ENCODE assay signal across 23 cellular contexts in the genomic region with DNA sequence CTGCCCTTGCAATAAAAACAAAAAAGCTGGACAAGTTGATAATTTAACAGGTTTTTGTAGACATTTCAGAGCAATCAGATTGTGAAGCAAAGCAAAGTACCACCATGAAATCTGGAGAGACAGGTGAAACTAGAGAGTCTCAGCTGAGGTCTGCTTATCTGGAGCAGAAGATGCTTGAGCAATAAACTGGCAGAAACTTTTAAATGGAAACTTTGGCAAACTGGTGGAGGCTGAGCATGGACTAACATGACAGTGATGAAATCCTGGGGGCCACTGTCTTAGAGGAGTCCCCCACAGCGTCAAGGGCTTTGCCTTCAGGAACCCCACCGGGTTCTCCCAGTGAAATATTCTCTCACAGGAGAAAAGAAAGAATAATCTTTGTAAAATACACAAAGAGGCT.
"Had no signal": no experiment of that assay in that cellular context is flagged by ENCODE, and none has a peak within 500 bp of the region (broad histone marks: within the 10 kb centered on the region; RNA-seq: fewer than 3 reads in every experiment).

No MANE protein-coding gene starts in this region.

- H3K36me3 ChIP-seq: ascending aorta, MG63 had no signal

- H3K4me1 Mint-ChIP-seq: activated naive CD4-positive, alpha-beta T cell treated with anti-CD3 and anti-CD28 coated beads, Interleukin-2, amount 50 U/mL, for 24 hours had no signal

- H3K9me3 Mint-ChIP-seq: activated naive CD4-positive, alpha-beta T cell treated with anti-CD3 and anti-CD28 coated beads, Interleukin-2, amount 50 U/mL, for 24 hours had no signal

- H3K27me3 ChIP-seq: ascending aorta, body of pancreas, MG63 had no signal

- H3K27ac ChIP-seq: ascending aorta, body of pancreas, SK-N-MC had no signal

- H3K4me1 ChIP-seq: ascending aorta had no signal

- H3K4me3 ChIP-seq: ascending aorta, body of pancreas, MG63, SK-N-MC had no signal

- H3K9me3 ChIP-seq: ascending aorta, body of pancreas, MG63 had no signal

- ATAC-seq: activated CD8-positive, alpha-beta T cell treated with anti-CD3 and anti-CD28 coated beads, Interleukin-2, amount 10 ng/mL, durations not matched to agents 7 days and 5 days; body of pancreas had no signal

- H3K27ac Mint-ChIP-seq: activated CD8-positive, alpha-beta T cell treated with anti-CD3 and anti-CD28 coated beads, Interleukin-2, amount 10 ng/mL, durations not matched to agents 7 days and 5 days; activated naive CD4-positive, alpha-beta T cell treated with anti-CD3 and anti-CD28 coated beads, Interleukin-2, amount 50 U/mL, for 24 hours had no signal

- DNase-seq: activated CD4-positive, alpha-beta T cell treated with anti-CD3 and anti-CD28 coated beads for 48 hours; activated CD4-positive, alpha-beta T cell treated with anti-CD3 and anti-CD28 coated beads, Interleukin-2, amount 50 U/mL, for 4 hours; activated CD4-positive, CD25-positive, alpha-beta regulatory T cell treated with anti-CD3 and anti-CD28 coated beads, Interleukin-2, amount 50 U/mL, for 72 hours; activated CD8-positive, alpha-beta memory T cell treated with anti-CD3 and anti-CD28 coated beads, Interleukin-2, amount 50 U/mL, for 48 hours; activated CD8-positive, alpha-beta T cell treated with anti-CD3 and anti-CD28 coated beads, Interleukin-2, amount 10 ng/mL, durations not matched to agents 7 days and 5 days; activated gamma-delta T cell treated with Interleukin-2 at 50 U/mL for 16 hours; activated T-cell treated with anti-CD3 and anti-CD28 coated beads, Interleukin-2, amount 50 U/mL, for 1 hour; body of pancreas; central memory CD4-positive, alpha-beta T cell; MG63; MV-4-11; NCI-H1092 treated with DMSO at 0.1 percent for 48 hours; NCI-H1417 treated with DMSO at 0.1 percent for 48 hours; NCI-H1694; NCI-H2029; NCI-H2107; NCI-H2171 treated with DMSO at 0.1 percent for 48 hours; NCI-H226; NCI-H526; NCI-H774 had no signal

- H3K4me3 Mint-ChIP-seq: activated CD8-positive, alpha-beta T cell treated with anti-CD3 and anti-CD28 coated beads, Interleukin-2, amount 10 ng/mL, durations not matched to agents 7 days and 5 days; activated naive CD4-positive, alpha-beta T cell treated with anti-CD3 and anti-CD28 coated beads, Interleukin-2, amount 50 U/mL, for 24 hours had no signal

- H3K27me3 Mint-ChIP-seq: activated naive CD4-positive, alpha-beta T cell treated with anti-CD3 and anti-CD28 coated beads, Interleukin-2, amount 50 U/mL, for 24 hours had no signal

- H3K36me3 Mint-ChIP-seq: activated naive CD4-positive, alpha-beta T cell treated with anti-CD3 and anti-CD28 coated beads, Interleukin-2, amount 50 U/mL, for 24 hours had no signal
